In the genomic region with DNA sequence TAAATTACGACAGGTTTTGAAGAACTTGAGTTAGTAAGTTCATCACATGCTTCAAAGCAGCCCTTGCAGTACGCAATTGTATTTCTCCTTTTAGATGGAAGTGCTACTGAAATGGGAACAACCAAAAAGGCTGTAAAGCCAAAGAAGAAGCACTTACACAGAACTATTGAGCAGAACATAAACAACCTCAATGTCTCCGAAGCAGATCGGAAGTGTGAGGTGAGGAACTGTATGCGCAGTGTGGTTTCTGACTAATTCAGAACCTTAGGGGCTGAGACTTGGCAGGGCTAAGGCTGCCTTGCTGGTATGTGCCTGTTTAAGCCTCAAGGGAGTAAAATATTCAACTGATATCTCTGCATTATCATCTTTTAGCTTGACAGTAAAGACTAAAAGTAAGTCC, we compare ENCODE assay signal across 8 cellular contexts. TPM values are rescaled to one million over a fixed set of nuclear protein-coding genes. Genes with fewer than 3 reads are reported as not detected.
DNase-seq lines count a peak whose midpoint lies in the region; ATAC-seq, FAIRE-seq and TF ChIP-seq lines count a peak whose summit lies in the region.

No MANE protein-coding gene starts in this region.

- no peak for TF ChIP-seq CTCF in activated CD8-positive, alpha-beta T cell treated with anti-CD3 and anti-CD28 coated beads for 36 hours (IDR thresholded peaks at IDR 0.05)
- no peak for TF ChIP-seq CTCF in D721Med (IDR thresholded peaks at IDR 0.05; ENCODE audit: insufficient read depth, missing control alignments)
- TF ChIP-seq CTCF in smooth muscle cell (IDR thresholded peaks at IDR 0.05; ENCODE audit: borderline replicate concordance, insufficient read depth, poor library complexity, severe bottlenecking), result no peak

- H3F3A ChIP-seq in smooth muscle cell (ENCODE audit: low read depth), result no peaks in the 10 kb centered on the region

- WGBS in smooth muscle cell (ENCODE audit: low lambda C conversion rate), result 94% methylated on average over 5 of the region's 5 CpGs

- DNase-seq in GM19238 (ENCODE audit: insufficient read length, low spot score), result peak; percentile 39
- peak; percentile 56 for DNase-seq in activated CD8-positive, alpha-beta T cell treated with anti-CD3 and anti-CD28 coated beads for 36 hours
- peak; percentile 34 for DNase-seq in putamen (ENCODE audit: low spot score)
- no peak for DNase-seq in NCI-H1105 (lab: John Stamatoyannopoulos, UW)
- no peak for DNase-seq in D721Med (ENCODE audit: insufficient read length, low spot score)
- DNase-seq in smooth muscle cell (lab: John Stamatoyannopoulos, UW; ENCODE audit: unreplicated experiment), result no peak
- no peak for DNase-seq in H54 (ENCODE audit: insufficient read length, low spot score)

- no peak for TF ChIP-seq POLR2A in H54 (IDR thresholded peaks at IDR 0.05; ENCODE audit: low read depth, low read length)

- intact Hi-C loops in activated CD8-positive, alpha-beta T cell treated with anti-CD3 and anti-CD28 coated beads for 36 hours (cut with micrococcal nuclease), result loop anchor here (5.0 kb wide), 1 partner anchor 37 kb away; the partner anchor contains the start of gene SNRNP200

- no peaks in the 10 kb centered on the region for H3K9me3 ChIP-seq in smooth muscle cell (replicated peaks; ENCODE audit: low read depth)

- no peak overlapping the region for H3K4me2 ChIP-seq in smooth muscle cell

- CTCF ChIA-PET in activated CD8-positive, alpha-beta T cell treated with anti-CD3 and anti-CD28 coated beads for 36 hours (lab: Charles Lee), result interaction anchor here (0.7 to 2.1 kb wide), 5 partner anchors 8 to 64 kb away, joined by 3 to 8 read pairs (median 4); partner anchors contain the start of gene NCAPH

- no peak overlapping the region for H2AFZ ChIP-seq in smooth muscle cell (ENCODE audit: low read depth)

- no peaks in the 10 kb centered on the region for H3K4me1 ChIP-seq in smooth muscle cell (ENCODE audit: low read depth)

- peak; percentile 68 for ATAC-seq in HG03039 (IDR thresholded peaks at IDR 0.05; ENCODE audit: unreplicated experiment)
- ATAC-seq in activated CD8-positive, alpha-beta T cell treated with anti-CD3 and anti-CD28 coated beads for 36 hours, result peak; percentile 79

- peaks cover 40% of the 10 kb centered on the region for H3K4me1 Mint-ChIP-seq in activated CD8-positive, alpha-beta T cell treated with anti-CD3 and anti-CD28 coated beads for 36 hours (ENCODE audit: low read depth)

- no peak overlapping the region for H3K27ac ChIP-seq in smooth muscle cell (ENCODE audit: low read depth)

- H3K27ac Mint-ChIP-seq in activated CD8-positive, alpha-beta T cell treated with anti-CD3 and anti-CD28 coated beads for 36 hours, result peak overlapping the region; percentile 68

- H3K79me2 ChIP-seq in smooth muscle cell (ENCODE audit: low read depth), result peaks cover 7% of the 10 kb centered on the region

- no peak overlapping the region for H3K4me3 ChIP-seq in smooth muscle cell

- no peaks in the 10 kb centered on the region for H3K27me3 Mint-ChIP-seq in activated CD8-positive, alpha-beta T cell treated with anti-CD3 and anti-CD28 coated beads for 36 hours

- FAIRE-seq in D721Med (lab: Jason Lieb, UNC) (no peak), H54 (lab: Jason Lieb, UNC) (no peak)

- no peaks in the 10 kb centered on the region for H3K27me3 ChIP-seq in smooth muscle cell (ENCODE audit: low read depth)

- no peak overlapping the region for H3K4me3 Mint-ChIP-seq in activated CD8-positive, alpha-beta T cell treated with anti-CD3 and anti-CD28 coated beads for 36 hours

- H3K9me3 Mint-ChIP-seq in activated CD8-positive, alpha-beta T cell treated with anti-CD3 and anti-CD28 coated beads for 36 hours, result no peaks in the 10 kb centered on the region

- H4K20me1 ChIP-seq in smooth muscle cell (ENCODE audit: low read depth), result no peaks in the 10 kb centered on the region

- H3K36me3 Mint-ChIP-seq in activated CD8-positive, alpha-beta T cell treated with anti-CD3 and anti-CD28 coated beads for 36 hours (ENCODE audit: low read depth), result peaks cover 76% of the 10 kb centered on the region

- H3K9ac ChIP-seq in smooth muscle cell (ENCODE audit: low read depth), result no peak overlapping the region

- POLR2A ChIA-PET in activated CD8-positive, alpha-beta T cell treated with anti-CD3 and anti-CD28 coated beads for 36 hours (lab: Charles Lee), result interaction anchor here (0.9 to 2.3 kb wide), 5 partner anchors 9 to 38 kb away, joined by 3 to 13 read pairs (median 3); partner anchors contain the start of gene NCAPH

- no peaks in the 10 kb centered on the region for H3K36me3 ChIP-seq in smooth muscle cell (ENCODE audit: low read depth)

RNA-seq across cellular contexts. Expression of gene NCAPH, which starts 8.4 kb away (rescaled TPM):
- 10 to 100 TPM; 70.9 TPM for total RNA-seq in activated CD8-positive, alpha-beta T cell treated with anti-CD3 and anti-CD28 coated beads for 36 hours
- 4.5 and 6.2 TPM in 2 replicates for total RNA-seq in smooth muscle cell
- polyA plus RNA-seq in smooth muscle cell, result 4.8 and 6.0 TPM in 2 replicates

RNA-seq across cellular contexts. Expression of gene ITPRIPL1, which starts 18.9 kb away (rescaled TPM):
- total RNA-seq in activated CD8-positive, alpha-beta T cell treated with anti-CD3 and anti-CD28 coated beads for 36 hours, result 10 to 100 TPM; 28.2 to 32.6 TPM
- total RNA-seq in smooth muscle cell, result 3.3 and 3.5 TPM in 2 replicates
- polyA plus RNA-seq in smooth muscle cell, result 4.3 and 6.0 TPM in 2 replicates

RNA-seq across cellular contexts. Expression of gene SNRNP200, which starts 38.7 kb away (rescaled TPM):
- total RNA-seq in activated CD8-positive, alpha-beta T cell treated with anti-CD3 and anti-CD28 coated beads for 36 hours, result 100 to 1,000 TPM; 175 to 178 TPM
- 49.1 and 49.5 TPM in 2 replicates for total RNA-seq in smooth muscle cell
- 54.1 and 57.6 TPM in 2 replicates for polyA plus RNA-seq in smooth muscle cell

Comparison
In these comparisons a context has a peak if more than half of its experiments do, and no peak if none do; other contexts are left out.
1. DNase-seq: peak in GM19238 (single experiment), activated CD8-positive, alpha-beta T cell treated with anti-CD3 and anti-CD28 coated beads for 36 hours (single experiment) and putamen (single experiment); none in NCI-H1105 (single experiment), D721Med (single experiment), smooth muscle cell (single experiment) and H54 (single experiment).